10 cellular contexts compared by ENCODE assay signal in the genomic region with DNA sequence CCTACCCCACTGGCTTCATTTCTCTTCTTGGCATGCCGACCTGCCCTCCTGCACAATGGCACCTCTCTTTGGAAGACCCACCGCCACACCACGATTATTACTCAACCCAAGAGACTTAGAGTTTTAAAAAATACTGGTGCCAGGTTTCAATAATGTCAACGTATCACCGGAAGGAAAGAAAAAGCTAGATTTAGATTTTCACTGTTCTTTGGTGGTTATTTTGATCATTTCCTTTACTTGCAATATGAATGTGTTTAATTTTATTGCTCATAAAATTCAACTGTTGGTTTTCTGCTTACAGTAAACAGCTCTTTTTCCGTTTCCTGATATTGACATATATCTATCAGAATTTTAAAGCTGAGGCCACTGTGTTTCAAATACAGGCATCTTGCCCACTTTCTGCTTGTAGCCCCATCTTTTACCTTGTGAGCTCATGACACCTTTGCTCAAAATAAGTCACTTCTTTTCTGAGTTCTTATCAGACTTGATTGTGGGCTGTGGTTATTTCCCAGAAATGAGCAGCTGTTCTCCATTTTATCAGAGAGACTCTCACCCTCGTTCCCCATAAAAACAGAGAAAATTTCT.
DNase-seq lines count a peak whose midpoint lies in the region; ATAC-seq and TF ChIP-seq lines count a peak whose summit lies in the region.
"Had no signal": no experiment of that assay in that cellular context is flagged by ENCODE, and none has a peak within 500 bp of the region (broad histone marks: within the 10 kb centered on the region; RNA-seq: fewer than 3 reads in every experiment).

No MANE protein-coding gene starts in this region.

- POLR2A ChIA-PET in T-cell (lab: Charles Lee): interaction anchor here (0.6 to 3.3 kb wide), 13 partner anchors 10 to 292 kb away, joined by 3 to 16 read pairs (median 3); no protein-coding TSS in a partner anchor

- H3K36me3 Mint-ChIP-seq in Calu3 (ENCODE audit: insufficient read depth, unreplicated experiment) (peaks cover 37% of the 10 kb centered on the region), T-cell (peaks cover 10% of the 10 kb centered on the region)
- H3K36me3 Mint-ChIP-seq: memory B cell had no signal

- no peaks in the 10 kb centered on the region for H3K9me3 Mint-ChIP-seq in Calu3 (ENCODE audit: low read depth, unreplicated experiment)
- no peaks in the 10 kb centered on the region for H3K9me3 Mint-ChIP-seq in T-cell
- H3K9me3 Mint-ChIP-seq: memory B cell had no signal

- peak; percentile 49 to 61 (median 52) for ATAC-seq in T-cell (replicated peaks in 1 of 4)

- H3K27ac Mint-ChIP-seq in Calu3 (ENCODE audit: unreplicated experiment) (peak overlapping the region; percentile 95), T-cell (peak overlapping the region; percentile 98 to 99)
- H3K27ac Mint-ChIP-seq: memory B cell had no signal

- DNase-seq in Calu3: no peak
- DNase-seq in T-cell: peak in 5 of 34 experiments; percentile 1 to 26 (median 21)
- DNase-seq in central memory CD4-positive, alpha-beta T cell: peak; percentile 53
- no peak for DNase-seq in NCI-H146 (lab: John Stamatoyannopoulos, UW)
- no peak for DNase-seq in amygdala (lab: John Stamatoyannopoulos, UW)
- no peak for DNase-seq in NCI-H2171 treated with DMSO at 0.1 percent for 48 hours (lab: John Stamatoyannopoulos, UW)
- no peak for DNase-seq in HT-29 (ENCODE audit: low spot score)
- DNase-seq: NCI-H510A had no signal

- H3K4me3 Mint-ChIP-seq in Calu3 (ENCODE audit: low read depth, unreplicated experiment): no peak overlapping the region
- peak overlapping the region; percentile 84 to 94 (median 94) for H3K4me3 Mint-ChIP-seq in T-cell
- H3K4me3 Mint-ChIP-seq: memory B cell had no signal

- CTCF ChIA-PET in Calu3 (lab: Charles Lee): interaction anchor here (1.1 to 1.9 kb wide), 2 partner anchors 10 to 67 kb away, joined by 4 to 5 read pairs; no protein-coding TSS in a partner anchor
- CTCF ChIA-PET in T-cell (lab: Charles Lee): interaction anchor here (0.7 to 2.4 kb wide), 21 partner anchors 8 to 1212 kb away, joined by 3 to 18 read pairs (median 4); no protein-coding TSS in a partner anchor

- intact Hi-C loops in Calu3 (cut with micrococcal nuclease; ENCODE audit: unreplicated experiment): loop anchor here (5.0 kb wide), 2 partner anchors 50 to 155 kb away; no protein-coding TSS in a partner anchor

- H3K27me3 Mint-ChIP-seq in Calu3 (ENCODE audit: unreplicated experiment) (no peaks in the 10 kb centered on the region), T-cell (no peaks in the 10 kb centered on the region)
- H3K27me3 Mint-ChIP-seq: memory B cell had no signal

- TF ChIP-seq CTCF in Calu3 (IDR thresholded peaks at IDR 0.05; ENCODE audit: unreplicated experiment): no peak

- BruUV-seq in Calu3 (replicated peaks; lab: Mats Ljungman, UMichigan): no TSS peak

- H3K27ac ChIP-seq in skin epidermis: peak overlapping the region in 13 of 21 experiments; percentile 8 to 92 (median 77)

- no peak overlapping the region for H3K4me3 ChIP-seq in skin epidermis

- H3K4me1 Mint-ChIP-seq in Calu3 (ENCODE audit: low read depth, unreplicated experiment): peaks cover 39% of the 10 kb centered on the region
- H3K4me1 Mint-ChIP-seq in T-cell: peaks cover 61 to 64% (median 64%) of the 10 kb centered on the region in 3 donors
